In the genomic region with DNA sequence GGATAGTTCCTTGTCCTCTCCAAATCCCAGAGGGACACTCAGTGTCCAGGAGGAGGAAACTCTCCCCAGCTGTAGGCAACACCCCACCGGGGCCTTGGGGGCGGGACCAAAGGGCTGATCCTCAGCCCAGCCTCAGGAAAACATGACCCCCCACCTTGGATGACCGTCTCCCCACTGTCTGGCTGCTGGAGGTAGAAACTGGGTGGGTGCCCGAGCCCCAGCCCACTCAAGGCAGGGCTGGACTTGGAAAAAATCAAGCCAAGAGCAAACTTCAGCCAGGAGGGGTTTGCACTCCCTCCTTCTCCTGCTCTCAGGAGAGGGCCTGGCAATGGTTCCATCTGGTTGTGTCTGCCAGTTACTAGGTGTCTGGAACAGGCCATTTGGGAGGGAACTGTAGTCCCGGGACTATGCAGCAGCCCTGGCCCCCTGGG, we compare ENCODE assay signal across 19 cellular contexts. TPM values are rescaled to one million over a fixed set of nuclear protein-coding genes. Genes with fewer than 3 reads are reported as not detected.
DNase-seq lines count a peak whose midpoint lies in the region; ATAC-seq and TF ChIP-seq lines count a peak whose summit lies in the region.
"Had no signal": no experiment of that assay in that cellular context is flagged by ENCODE, and none has a peak within 500 bp of the region (broad histone marks: within the 10 kb centered on the region; RNA-seq: fewer than 3 reads in every experiment).

No MANE protein-coding gene starts in this region.

- H3K27ac ChIP-seq in IMR-90 (ENCODE audit: insufficient read depth, low read length) = no peak overlapping the region
- H3K27ac ChIP-seq in mucosa of rectum (ENCODE audit: low read depth in 2 of 2, low read length in 2 of 2) = peak overlapping the region; percentile 42 to 61
- peak overlapping the region; percentile 21 for H3K27ac ChIP-seq in substantia nigra (ENCODE audit: low read depth, low read length, poor library complexity, severe bottlenecking)
- H3K27ac ChIP-seq: foreskin keratinocyte had no signal

- H2AFZ ChIP-seq in IMR-90 (replicated peaks; ENCODE audit: low read length, poor library complexity) = peak overlapping the region; percentile 48

- no peak overlapping the region for H3K4me3 ChIP-seq in IMR-90 (ENCODE audit: insufficient read depth, low read depth, low read length)
- H3K4me3 ChIP-seq in fibroblast of pulmonary artery (replicated peaks; ENCODE audit: low read depth, low read length) = no peak overlapping the region
- H3K4me3 ChIP-seq in mucosa of rectum (ENCODE audit: low read length in 2 of 2) = no peak overlapping the region

- H3K4me3 Mint-ChIP-seq in activated T-cell treated with anti-CD3 and anti-CD28 coated beads, Interleukin-2, amount 50 U/mL, for 24 hours = no peak overlapping the region
- H3K4me3 Mint-ChIP-seq: activated CD8-positive, alpha-beta memory T cell treated with anti-CD3 and anti-CD28 coated beads, Interleukin-2, amount 10 ng/mL, durations not matched to agents 7 days and 5 days; T-helper 17 cell had no signal

- H3K27ac Mint-ChIP-seq in activated T-cell treated with anti-CD3 and anti-CD28 coated beads, Interleukin-2, amount 50 U/mL, for 24 hours = no peak overlapping the region
- H3K27ac Mint-ChIP-seq: activated CD8-positive, alpha-beta memory T cell treated with anti-CD3 and anti-CD28 coated beads, Interleukin-2, amount 10 ng/mL, durations not matched to agents 7 days and 5 days; T-helper 17 cell had no signal

- H3K18ac ChIP-seq in IMR-90 (ENCODE audit: low read depth, low read length) = peak overlapping the region; percentile 37; the same call in 1 of the 2 replicates

- no peak overlapping the region; the same call in 1 of the 2 replicates for H4K5ac ChIP-seq in IMR-90 (ENCODE audit: low read depth, low read length)

- peaks cover 39% of the 10 kb centered on the region for H3K27me3 Mint-ChIP-seq in activated T-cell treated with anti-CD3 and anti-CD28 coated beads, Interleukin-2, amount 50 U/mL, for 24 hours

- H4K8ac ChIP-seq in IMR-90 (ENCODE audit: low read depth in 2 of 2, low read length in 2 of 2) = peak overlapping the region in 1 of 2 experiments; percentile 36; a peak in 2 of 4 replicates

- TF ChIP-seq RAD21 in IMR-90 (IDR thresholded peaks at IDR 0.05; ENCODE audit: low read length) = no peak

- in situ Hi-C loops in IMR-90 (cut with MboI; ENCODE audit: low sequenced_read_pairs) = no loop called here

- peak overlapping the region; percentile 23; the same call in 1 of the 2 replicates for H3K14ac ChIP-seq in IMR-90 (replicated peaks; ENCODE audit: low read depth, low read length)

- H2BK120ac ChIP-seq in IMR-90 (ENCODE audit: low read depth, low read length) = peak overlapping the region; percentile 53

- H3K36me3 ChIP-seq in IMR-90 (ENCODE audit: control insufficient read depth, insufficient read depth, low read length) = no peaks in the 10 kb centered on the region
- H3K36me3 ChIP-seq in mucosa of rectum (ENCODE audit: control insufficient read depth in 2 of 2, insufficient read depth in 2 of 2, low read length in 2 of 2) = no peaks in the 10 kb centered on the region

- peaks cover 37% of the 10 kb centered on the region for H3K9me1 ChIP-seq in IMR-90 (ENCODE audit: insufficient read depth, low read length)

- H3K36me3 Mint-ChIP-seq in activated T-cell treated with anti-CD3 and anti-CD28 coated beads, Interleukin-2, amount 50 U/mL, for 24 hours (ENCODE audit: low read depth) = no peaks in the 10 kb centered on the region
- H3K36me3 Mint-ChIP-seq: activated CD8-positive, alpha-beta memory T cell treated with anti-CD3 and anti-CD28 coated beads, Interleukin-2, amount 10 ng/mL, durations not matched to agents 7 days and 5 days had no signal

- H2BK5ac ChIP-seq in IMR-90 (ENCODE audit: low read depth, low read length, poor library complexity, severe bottlenecking) = no peak overlapping the region

- H3K27me3 ChIP-seq in IMR-90 (ENCODE audit: control insufficient read depth, insufficient read depth, low read length) = peaks cover 9% of the 10 kb centered on the region
- H3K27me3 ChIP-seq in mucosa of rectum (ENCODE audit: control insufficient read depth in 2 of 2, insufficient read depth in 2 of 2, low read length in 2 of 2) = peaks cover 7 to 10% of the 10 kb centered on the region in 2 donors

- CTCF ChIA-PET in IMR-90 (lab: Yijun Ruan, JAX) = no interaction called here

- H2BK20ac ChIP-seq in IMR-90 (ENCODE audit: low read depth, low read length) = 0 out of 2 replicates have a peak overlapping the region, but pooled peaks have one; percentile 16

- H3K56ac ChIP-seq in IMR-90 (ENCODE audit: extremely low read depth, insufficient read depth, low read length) = no peak overlapping the region

- no peak for TF ChIP-seq CTCF in IMR-90 (conservative IDR thresholded peaks at IDR 0.05; ENCODE audit: low read depth, low read length)
- no peak for TF ChIP-seq CTCF in fibroblast of pulmonary artery (IDR thresholded peaks at IDR 0.05; ENCODE audit: low read length, missing control alignments)

- H3K4me1 Mint-ChIP-seq in activated T-cell treated with anti-CD3 and anti-CD28 coated beads, Interleukin-2, amount 50 U/mL, for 24 hours (ENCODE audit: low read depth) = peaks cover 6% of the 10 kb centered on the region

- H2AK9ac ChIP-seq in IMR-90 (replicated peaks; ENCODE audit: low read depth, low read length, poor library complexity) = no peak overlapping the region

- intact Hi-C loops in IMR-90 (cut with micrococcal nuclease) = no loop called here

- peaks cover 9% of the 10 kb centered on the region for H4K20me1 ChIP-seq in IMR-90 (ENCODE audit: insufficient read depth, low read length)

- 0 out of 2 replicates have a peak overlapping the region, but pooled peaks have one; percentile 32 for H4K91ac ChIP-seq in IMR-90 (ENCODE audit: insufficient read depth, low read depth, low read length)

- TF ChIP-seq POLR2A in IMR-90 (IDR thresholded peaks at IDR 0.05; ENCODE audit: low read depth, low read length) = no peak

- peaks cover 42% of the 10 kb centered on the region for H3K4me1 ChIP-seq in IMR-90 (ENCODE audit: control insufficient read depth, insufficient read depth, low read length)
- peaks cover 9 to 10% of the 10 kb centered on the region in 2 donors for H3K4me1 ChIP-seq in mucosa of rectum (ENCODE audit: control insufficient read depth in 2 of 2, insufficient read depth in 2 of 2, low read length in 2 of 2)
- H3K4me1 ChIP-seq: foreskin keratinocyte had no signal

- no peak for ATAC-seq in IMR-90 (ENCODE audit: low read depth)
- ATAC-seq: activated CD8-positive, alpha-beta memory T cell treated with anti-CD3 and anti-CD28 coated beads, Interleukin-2, amount 10 ng/mL, durations not matched to agents 7 days and 5 days; foreskin keratinocyte; Panc1; T-helper 17 cell had no signal

- BruUV-seq in IMR-90 (replicated peaks; lab: Mats Ljungman, UMichigan) = no TSS peak

- H2AK5ac ChIP-seq in IMR-90 (ENCODE audit: low read depth, low read length) = peak overlapping the region; percentile 81

- H3K79me1 ChIP-seq in IMR-90 (ENCODE audit: low read depth in 1 of 2, low read length in 2 of 2) = no peaks in the 10 kb centered on the region

- peak overlapping the region; percentile 42 for H3K4ac ChIP-seq in IMR-90 (ENCODE audit: low read depth, low read length)

- no peak overlapping the region for H3K4me2 ChIP-seq in IMR-90 (ENCODE audit: low read depth, low read length)

- peak overlapping the region; percentile 77; the same call in 2 of the 3 replicates for H2BK15ac ChIP-seq in IMR-90 (ENCODE audit: low read depth, low read length)

- no CpG with 5 or more reads among the region's 5 CpGs for WGBS in IMR-90 (ENCODE audit: extremely low coverage in 2 of 2, insufficient read length in 1 of 2), 2 experiments

- no peak for DNase-seq in IMR-90
- peak; percentile 54 for DNase-seq in fibroblast of pulmonary artery (ENCODE audit: low read depth)
- DNase-seq in substantia nigra (lab: John Stamatoyannopoulos, UW) = peak in 28 of 49 donors; percentile 18 to 74 (median 40)
- no peak for DNase-seq in dedifferentiated amniotic fluid mesenchymal stem cell (ENCODE audit: extremely low spot score)
- no peak for DNase-seq in activated T-cell treated with anti-CD3 and anti-CD28 coated beads, Interleukin-2, amount 50 U/mL, for 24 hours
- no peak for DNase-seq in putamen (ENCODE audit: low spot score)
- DNase-seq in foreskin melanocyte = no peak
- DNase-seq: activated CD8-positive, alpha-beta memory T cell treated with anti-CD3 and anti-CD28 coated beads, Interleukin-2, amount 10 ng/mL, durations not matched to agents 7 days and 5 days; activated gamma-delta T cell treated with Interleukin-2 at 50 U/mL for 16 hours; foreskin keratinocyte; NCI-H1694 treated with DMSO at 0.1 percent for 48 hours; NCI-H526; stimulated activated CD4-positive, alpha-beta T cell treated with anti-CD3 and anti-CD28 coated beads, Interleukin-1b, Interleukin-23, amount 100 ng/mL, for 48 hours; T-helper 17 cell had no signal

- POLR2A ChIA-PET in IMR-90 (lab: Charles Lee; ENCODE audit: unreplicated experiment) = no interaction called here

- no peak overlapping the region for H3K23ac ChIP-seq in IMR-90 (ENCODE audit: low read depth, low read length)

- H3K9me3 ChIP-seq in IMR-90 (ENCODE audit: control insufficient read depth, insufficient read depth, low read length) (no peaks in the 10 kb centered on the region), mucosa of rectum (ENCODE audit: control insufficient read depth in 2 of 2, low read length in 2 of 2) (no peaks in the 10 kb centered on the region)

- dilution Hi-C loops in IMR-90 (cut with HindIII; ENCODE audit: low sequenced_read_pairs, unreplicated experiment) = no loop called here

- H3K9ac ChIP-seq in IMR-90 (ENCODE audit: low read depth, low read length) (no peak overlapping the region), mucosa of rectum (ENCODE audit: low read depth in 1 of 2, low read length in 2 of 2) (no peak overlapping the region)

- H3K9me3 Mint-ChIP-seq in activated T-cell treated with anti-CD3 and anti-CD28 coated beads, Interleukin-2, amount 50 U/mL, for 24 hours = no peaks in the 10 kb centered on the region

RNA-seq across cellular contexts. Expression of a gene that starts 3.6 kb away (rescaled TPM):
- total RNA-seq in IMR-90 (2012; rRNA removed) = under 0.01 and 0.18 TPM in 2 replicates
- polyA plus RNA-seq in IMR-90 (2012; rRNA removed) = 0.19 and 0.22 TPM in 2 replicates
- polyA plus RNA-seq in IMR-90 (2012; cell fraction: cytosol; rRNA removed) = 0.27 and 0.75 TPM in 2 replicates
- polyA plus RNA-seq in IMR-90 (2012; cell fraction: nucleus; rRNA removed; ENCODE audit: low replicate concordance) = 0.26 and 0.50 TPM in 2 replicates
- total RNA-seq: activated CD8-positive, alpha-beta memory T cell treated with anti-CD3 and anti-CD28 coated beads, Interleukin-2, amount 10 ng/mL, durations not matched to agents 7 days and 5 days; foreskin keratinocyte; mononuclear cell; T-helper 17 cell had no signal
- polyA plus RNA-seq: foreskin keratinocyte had no signal

RNA-seq across cellular contexts. Expression of a gene that starts 5.2 kb away (rescaled TPM):
- not detected in 2 replicates for total RNA-seq in IMR-90 (2012; rRNA removed)
- not detected in 2 replicates for polyA plus RNA-seq in IMR-90 (2012; rRNA removed)
- polyA plus RNA-seq in IMR-90 (2012; cell fraction: cytosol; rRNA removed) = not detected in 2 replicates
- not detected in 2 replicates for polyA plus RNA-seq in IMR-90 (2012; cell fraction: nucleus; rRNA removed; ENCODE audit: low replicate concordance)
- total RNA-seq: activated CD8-positive, alpha-beta memory T cell treated with anti-CD3 and anti-CD28 coated beads, Interleukin-2, amount 10 ng/mL, durations not matched to agents 7 days and 5 days; foreskin keratinocyte; T-helper 17 cell had no signal
- polyA plus RNA-seq: foreskin keratinocyte had no signal

RNA-seq across cellular contexts. Expression of a gene that starts 26.2 kb away (rescaled TPM):
- not detected in 2 replicates for total RNA-seq in IMR-90 (2012; rRNA removed)
- 0.16 TPM in 1 of 2 replicates, not detected in the other for polyA plus RNA-seq in IMR-90 (2012; rRNA removed)
- polyA plus RNA-seq in IMR-90 (2012; cell fraction: cytosol; rRNA removed) = 0.09 TPM in 1 of 2 replicates, not detected in the other
- not detected in 2 replicates for polyA plus RNA-seq in IMR-90 (2012; cell fraction: nucleus; rRNA removed; ENCODE audit: low replicate concordance)
- total RNA-seq: activated CD8-positive, alpha-beta memory T cell treated with anti-CD3 and anti-CD28 coated beads, Interleukin-2, amount 10 ng/mL, durations not matched to agents 7 days and 5 days; foreskin keratinocyte; posterior vena cava; T-helper 17 cell; ureter had no signal
- polyA plus RNA-seq: foreskin keratinocyte had no signal

RNA-seq across cellular contexts. Expression of a gene that starts 42.0 kb away (rescaled TPM):
- total RNA-seq in IMR-90 (2012; rRNA removed) = 19.4 and 21.3 TPM in 2 replicates
- 7.3 and 8.9 TPM in 2 replicates for polyA plus RNA-seq in IMR-90 (2012; rRNA removed)
- 7.2 and 8.9 TPM in 2 replicates for polyA plus RNA-seq in IMR-90 (2012; cell fraction: cytosol; rRNA removed)
- polyA plus RNA-seq in IMR-90 (2012; cell fraction: nucleus; rRNA removed; ENCODE audit: low replicate concordance) = 4.7 and 5.9 TPM in 2 replicates

RNA-seq across cellular contexts. Expression of a gene that starts 43.6 kb away (rescaled TPM):
- 0.28 and 0.36 TPM in 2 replicates for total RNA-seq in IMR-90 (2012; rRNA removed)
- polyA plus RNA-seq in IMR-90 (2012; rRNA removed) = 1.1 TPM in 2 replicates
- 0.19 and 0.24 TPM in 2 replicates for polyA plus RNA-seq in IMR-90 (2012; cell fraction: cytosol; rRNA removed)
- polyA plus RNA-seq in IMR-90 (2012; cell fraction: nucleus; rRNA removed; ENCODE audit: low replicate concordance) = 13.5 and 14.9 TPM in 2 replicates

Comparison
In these comparisons a context has a peak if more than half of its experiments do, and no peak if none do; other contexts are left out.
1. DNase-seq: peak in fibroblast of pulmonary artery (single experiment) and substantia nigra (28 of 49); none in IMR-90 (single experiment), dedifferentiated amniotic fluid mesenchymal stem cell (single experiment), activated T-cell treated with anti-CD3 and anti-CD28 coated beads, Interleukin-2, amount 50 U/mL, for 24 hours (single experiment), putamen (single experiment) and foreskin melanocyte (single experiment).